ENCODE assay signal across 19 cellular contexts in the genomic region with DNA sequence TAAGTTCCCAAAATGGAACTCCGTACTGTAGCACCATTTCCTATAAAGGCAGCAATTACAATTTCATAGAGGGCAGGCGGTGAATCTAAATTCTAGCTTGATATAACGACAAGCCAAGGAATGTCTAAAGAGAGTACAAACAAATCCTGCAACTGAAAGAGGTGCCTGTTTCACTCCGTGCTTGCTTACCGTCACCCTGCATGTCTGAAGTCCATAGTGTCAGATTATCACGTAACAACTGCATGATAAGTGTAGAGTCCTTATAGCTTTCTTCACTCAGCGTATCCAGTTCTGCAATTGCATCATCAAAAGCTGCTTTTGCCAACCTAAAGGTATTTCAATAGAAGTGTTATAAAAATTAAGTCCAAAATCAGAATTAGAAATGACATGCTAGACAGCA. TPM values are rescaled to one million over a fixed set of nuclear protein-coding genes. Genes with fewer than 3 reads are reported as not detected.
DNase-seq lines count a peak whose midpoint lies in the region; ATAC-seq, FAIRE-seq and TF ChIP-seq lines count a peak whose summit lies in the region.
"Had no signal": no experiment of that assay in that cellular context is flagged by ENCODE, and none has a peak within 500 bp of the region (broad histone marks: within the 10 kb centered on the region; RNA-seq: fewer than 3 reads in every experiment).

No MANE protein-coding gene starts in this region.

- no peaks in the 10 kb centered on the region for H3K27me3 ChIP-seq in CD4-positive, CD25-positive, alpha-beta regulatory T cell (ENCODE audit: control insufficient read depth, insufficient read depth, low read length)
- H3K27me3 ChIP-seq in IMR-90 (ENCODE audit: control insufficient read depth, insufficient read depth, low read length), result no peaks in the 10 kb centered on the region
- no peaks in the 10 kb centered on the region for H3K27me3 ChIP-seq in GM12878 (replicated peaks in 1 of 2; ENCODE audit: control insufficient read depth in 2 of 2, insufficient read depth in 2 of 2, low read length in 1 of 2)
- H3K27me3 ChIP-seq in uterus, result no peaks in the 10 kb centered on the region
- no peaks in the 10 kb centered on the region for H3K27me3 ChIP-seq in upper lobe of right lung

- no peak overlapping the region for H3K23ac ChIP-seq in IMR-90 (ENCODE audit: low read depth, low read length)

- intact Hi-C loops in IMR-90 (cut with micrococcal nuclease), result no loop called here
- intact Hi-C loops in GM12878 (cut with micrococcal nuclease; ENCODE audit: unreplicated experiment), result no loop called here
- intact Hi-C loops in uterus (cut with DNase I; ENCODE audit: low total_unique reads), result no loop called here
- intact Hi-C loops in upper lobe of right lung (cut with DNase I), result no loop called here

- ATAC-seq in CD4-positive, CD25-positive, alpha-beta regulatory T cell (ENCODE audit: low read depth in 2 of 2), result no peak
- no peak for ATAC-seq in IMR-90 (ENCODE audit: low read depth)
- ATAC-seq in GM12878, result no peak
- no peak for ATAC-seq in upper lobe of right lung

- no peak overlapping the region for H3K14ac ChIP-seq in IMR-90 (replicated peaks; ENCODE audit: low read depth, low read length)

- H3K18ac ChIP-seq in IMR-90 (ENCODE audit: low read depth, low read length), result no peak overlapping the region

- H3K56ac ChIP-seq in IMR-90 (ENCODE audit: extremely low read depth, insufficient read depth, low read length), result no peak overlapping the region

- RAD21 ChIA-PET in GM12878 (lab: Charles Lee; ENCODE audit: unreplicated experiment), result no interaction called here

- H2AK5ac ChIP-seq in IMR-90 (ENCODE audit: low read depth, low read length), result no peak overlapping the region

- peaks cover 16 to 52% of the 10 kb centered on the region in 2 experiments for H3K79me1 ChIP-seq in IMR-90 (ENCODE audit: low read depth in 1 of 2, low read length in 2 of 2)

- BruUV-seq in IMR-90 (replicated peaks; lab: Mats Ljungman, UMichigan) (no TSS peak), GM12878 (replicated peaks; lab: Mats Ljungman, UMichigan) (TSS peak; percentile 54)

- no peak overlapping the region for H2BK20ac ChIP-seq in IMR-90 (ENCODE audit: low read depth, low read length)

- H3K4ac ChIP-seq in IMR-90 (ENCODE audit: low read depth, low read length), result no peak overlapping the region

- H3K36me3 Mint-ChIP-seq in CD4-positive, CD25-positive, alpha-beta regulatory T cell, result peaks cover 37% of the 10 kb centered on the region
- H3K36me3 Mint-ChIP-seq in nephron progenitor cell (ENCODE audit: low read depth), result peaks cover 80% of the 10 kb centered on the region
- peaks cover 30% of the 10 kb centered on the region for H3K36me3 Mint-ChIP-seq in chondrocyte (ENCODE audit: low read depth)

- TF ChIP-seq CTCF in IMR-90 (conservative IDR thresholded peaks at IDR 0.05; ENCODE audit: low read depth, low read length), result no peak
- TF ChIP-seq CTCF in GM12878 (IDR thresholded peaks at IDR 0.05 in 2 of 3, conservative IDR thresholded peaks at IDR 0.05 in 1 of 3; ENCODE audit: control insufficient read depth in 2 of 3, extremely low read depth in 1 of 3, insufficient read depth in 1 of 3, low read depth in 3 of 3, low read length in 3 of 3), result no peak
- TF ChIP-seq CTCF in nephron progenitor cell (IDR thresholded peaks at IDR 0.05), result no peak
- TF ChIP-seq CTCF in chondrocyte (IDR thresholded peaks at IDR 0.05), result no peak
- no peak for TF ChIP-seq CTCF in uterus (IDR thresholded peaks at IDR 0.05)
- no peak for TF ChIP-seq CTCF in upper lobe of right lung (IDR thresholded peaks at IDR 0.05)

- no peak overlapping the region for H2BK15ac ChIP-seq in IMR-90 (ENCODE audit: low read depth, low read length)

- WGBS in IMR-90 (ENCODE audit: extremely low coverage in 2 of 2, insufficient read length in 1 of 2), 2 experiments, result 100% methylated on average over 4 of the region's 7 CpGs; no CpG with 5 or more reads in 1 of the 2 experiments
- 95% methylated on average over 7 of the region's 7 CpGs for WGBS in GM12878 (ENCODE audit: insufficient coverage, insufficient replicate concordance, low lambda C conversion rate, missing lambda C conversion rate)

- H4K20me1 ChIP-seq in IMR-90 (ENCODE audit: insufficient read depth, low read length) (peaks cover 56% of the 10 kb centered on the region), GM12878 (ENCODE audit: control insufficient read depth, insufficient read depth) (peaks cover 7% of the 10 kb centered on the region)

- H2BK120ac ChIP-seq in IMR-90 (ENCODE audit: low read depth, low read length), result no peak overlapping the region

- no peak for DNase-seq in CD4-positive, CD25-positive, alpha-beta regulatory T cell
- DNase-seq in IMR-90 (no peak), GM12878 (ENCODE audit: low read depth, low spot score) (no peak), nephron progenitor cell (no peak), chondrocyte (ENCODE audit: low spot score) (no peak), uterus (no peak), upper lobe of right lung (no peak)
- DNase-seq: ACHN, AML-193, COR-L47, GF-D8, GOT3, NCI-H1436 treated with DMSO at 0.1 percent for 48 hours, NCI-H2029 treated with DMSO at 0.1 percent for 48 hours, NCI-H510A, SHP77 treated with DMSO at 0.1 percent for 48 hours had no signal

- peaks cover 14% of the 10 kb centered on the region for H3K79me2 ChIP-seq in GM12878 (ENCODE audit: control insufficient read depth, insufficient read depth, low read length)

- no peak overlapping the region for H4K8ac ChIP-seq in IMR-90 (ENCODE audit: low read depth in 2 of 2, low read length in 2 of 2)

- TF ChIP-seq RAD21 in IMR-90 (IDR thresholded peaks at IDR 0.05; ENCODE audit: low read length) (no peak), GM12878 (IDR thresholded peaks at IDR 0.05; ENCODE audit: insufficient read depth, low read depth, low read length) (no peak)

- H3K9ac ChIP-seq in IMR-90 (ENCODE audit: low read depth, low read length), result no peak overlapping the region
- no peak overlapping the region for H3K9ac ChIP-seq in GM12878 (ENCODE audit: control insufficient read depth, insufficient read depth, low read length)
- H3K9ac ChIP-seq: KMS-11 had no signal

- no peak overlapping the region for H4K5ac ChIP-seq in IMR-90 (ENCODE audit: low read depth, low read length)

- no peaks in the 10 kb centered on the region for H3K4me1 ChIP-seq in CD4-positive, CD25-positive, alpha-beta regulatory T cell (ENCODE audit: control insufficient read depth, insufficient read depth, low read length, poor library complexity, severe bottlenecking)
- no peaks in the 10 kb centered on the region for H3K4me1 ChIP-seq in IMR-90 (ENCODE audit: control insufficient read depth, insufficient read depth, low read length)
- H3K4me1 ChIP-seq in GM12878 (ENCODE audit: control insufficient read depth, insufficient read depth, low read length), result no peaks in the 10 kb centered on the region
- H3K4me1 ChIP-seq in uterus, result no peaks in the 10 kb centered on the region
- no peaks in the 10 kb centered on the region for H3K4me1 ChIP-seq in upper lobe of right lung

- H3K4me2 ChIP-seq in IMR-90 (ENCODE audit: low read depth, low read length) (no peak overlapping the region), GM12878 (ENCODE audit: control insufficient read depth, insufficient read depth) (no peak overlapping the region)
- H3K4me2 ChIP-seq: KMS-11 had no signal

- no peak overlapping the region for H4K91ac ChIP-seq in IMR-90 (ENCODE audit: insufficient read depth, low read depth, low read length)

- no peaks in the 10 kb centered on the region for H3K27me3 Mint-ChIP-seq in CD4-positive, CD25-positive, alpha-beta regulatory T cell
- H3K27me3 Mint-ChIP-seq in nephron progenitor cell (ENCODE audit: low read depth, poor library complexity) (peaks cover 3% of the 10 kb centered on the region), chondrocyte (ENCODE audit: low read depth) (no peaks in the 10 kb centered on the region)

- CTCF ChIA-PET in IMR-90 (lab: Yijun Ruan, JAX), result interaction anchor here (1.2 to 1.3 kb wide), 2 partner anchors 11 to 21 kb away, joined by 3 to 4 read pairs; no protein-coding TSS in a partner anchor
- CTCF ChIA-PET in GM12878 (lab: Yijun Ruan, JAX), result interaction anchor here (0.8 to 1.4 kb wide), 2 partner anchors 11 to 162 kb away, joined by 3 to 5 read pairs; a partner anchor contains a TSS

- TF ChIP-seq EP300 in GM12878 (IDR thresholded peaks at IDR 0.05; ENCODE audit: borderline replicate concordance in 1 of 2, control insufficient read depth in 1 of 2, low read depth in 2 of 2, low read length in 2 of 2), result no peak

- H3K27ac ChIP-seq in CD4-positive, CD25-positive, alpha-beta regulatory T cell (ENCODE audit: insufficient read depth, low read length, poor library complexity, severe bottlenecking), result no peak overlapping the region
- H3K27ac ChIP-seq in IMR-90 (ENCODE audit: insufficient read depth, low read length) (no peak overlapping the region), GM12878 (ENCODE audit: control insufficient read depth, insufficient read depth) (no peak overlapping the region), uterus (no peak overlapping the region), upper lobe of right lung (no peak overlapping the region)
- H3K27ac ChIP-seq: KMS-11 had no signal

- no peak for FAIRE-seq in GM12878 (lab: Jason Lieb, UNC)
- FAIRE-seq: RCC 7860 had no signal

- no peak overlapping the region for H2AK9ac ChIP-seq in IMR-90 (replicated peaks; ENCODE audit: low read depth, low read length, poor library complexity)

- no peaks in the 10 kb centered on the region for H3K9me3 Mint-ChIP-seq in CD4-positive, CD25-positive, alpha-beta regulatory T cell
- H3K9me3 Mint-ChIP-seq in nephron progenitor cell, result peaks cover 3% of the 10 kb centered on the region
- no peaks in the 10 kb centered on the region for H3K9me3 Mint-ChIP-seq in chondrocyte (ENCODE audit: low read depth)
- H3K9me3 Mint-ChIP-seq: CD14-positive monocyte had no signal

- TF ChIP-seq POLR2A in IMR-90 (IDR thresholded peaks at IDR 0.05; ENCODE audit: low read depth, low read length) (no peak), GM12878 (IDR thresholded peaks at IDR 0.05; ENCODE audit: low read depth, low read length) (no peak), uterus (IDR thresholded peaks at IDR 0.05) (no peak)

- dilution Hi-C loops in IMR-90 (cut with HindIII; ENCODE audit: low sequenced_read_pairs, unreplicated experiment), result no loop called here

- in situ Hi-C loops in IMR-90 (cut with MboI; ENCODE audit: low sequenced_read_pairs), result no loop called here
- in situ Hi-C loops in GM12878 (cut with MboI), result no loop called here

- no peak overlapping the region for H3K4me3 ChIP-seq in CD4-positive, CD25-positive, alpha-beta regulatory T cell (ENCODE audit: low read depth, low read length)
- no peak overlapping the region for H3K4me3 ChIP-seq in IMR-90 (ENCODE audit: insufficient read depth, low read depth, low read length)
- H3K4me3 ChIP-seq in GM12878, result no peak overlapping the region
- no peak overlapping the region for H3K4me3 ChIP-seq in uterus
- H3K4me3 ChIP-seq in upper lobe of right lung, result no peak overlapping the region

- H3K27ac Mint-ChIP-seq in CD4-positive, CD25-positive, alpha-beta regulatory T cell, result peak overlapping the region in 2 of 3 donors; percentile 14 to 27
- H3K27ac Mint-ChIP-seq in nephron progenitor cell (peak overlapping the region; percentile 26), chondrocyte (ENCODE audit: unreplicated experiment) (no peak overlapping the region)

- no peak overlapping the region for H3K4me3 Mint-ChIP-seq in CD4-positive, CD25-positive, alpha-beta regulatory T cell
- no peak overlapping the region for H3K4me3 Mint-ChIP-seq in nephron progenitor cell
- no peak overlapping the region for H3K4me3 Mint-ChIP-seq in chondrocyte (ENCODE audit: unreplicated experiment)
- H3K4me3 Mint-ChIP-seq: CD14-positive monocyte had no signal

- H3K9me1 ChIP-seq in IMR-90 (ENCODE audit: insufficient read depth, low read length), result no peaks in the 10 kb centered on the region

- peaks cover 0 to 23% (median 12%) of the 10 kb centered on the region in 4 donors for H3K4me1 Mint-ChIP-seq in CD4-positive, CD25-positive, alpha-beta regulatory T cell
- H3K4me1 Mint-ChIP-seq in nephron progenitor cell, result no peaks in the 10 kb centered on the region
- H3K4me1 Mint-ChIP-seq in chondrocyte (ENCODE audit: low read depth), result no peaks in the 10 kb centered on the region
- H3K4me1 Mint-ChIP-seq: CD14-positive monocyte had no signal

- H2AFZ ChIP-seq in IMR-90 (replicated peaks; ENCODE audit: low read length, poor library complexity) (no peak overlapping the region), GM12878 (ENCODE audit: control insufficient read depth, low read depth, low read length) (no peak overlapping the region)

- H2BK5ac ChIP-seq in IMR-90 (ENCODE audit: low read depth, low read length, poor library complexity, severe bottlenecking), result no peak overlapping the region

- no peaks in the 10 kb centered on the region for H3K9me3 ChIP-seq in CD4-positive, CD25-positive, alpha-beta regulatory T cell (ENCODE audit: control insufficient read depth in 2 of 2, low read length in 2 of 2)
- H3K9me3 ChIP-seq in IMR-90 (ENCODE audit: control insufficient read depth, insufficient read depth, low read length), result no peaks in the 10 kb centered on the region
- no peaks in the 10 kb centered on the region for H3K9me3 ChIP-seq in GM12878 (replicated peaks; ENCODE audit: control insufficient read depth, insufficient read depth, low read length)
- H3K9me3 ChIP-seq in uterus, result no peaks in the 10 kb centered on the region
- no peaks in the 10 kb centered on the region for H3K9me3 ChIP-seq in upper lobe of right lung

- POLR2A ChIA-PET in IMR-90 (lab: Charles Lee; ENCODE audit: unreplicated experiment) (no interaction called here), GM12878 (lab: Charles Lee) (interaction anchor here (0.6 to 1.3 kb wide), 2 partner anchors 70 to 161 kb away, joined by 3 read pairs; no protein-coding TSS in a partner anchor)

- SMC1A ChIA-PET in GM12878 (lab: Charles Lee; ENCODE audit: uncharacterized antibody, unreplicated experiment), result interaction anchor here (0.6 kb wide), 1 partner anchor 106 kb away, joined by 4 read pairs; no protein-coding TSS in a partner anchor

- peaks cover 58% of the 10 kb centered on the region for H3K36me3 ChIP-seq in CD4-positive, CD25-positive, alpha-beta regulatory T cell (ENCODE audit: control insufficient read depth, insufficient read depth, low read length)
- H3K36me3 ChIP-seq in IMR-90 (ENCODE audit: control insufficient read depth, insufficient read depth, low read length) (peaks cover 57% of the 10 kb centered on the region), GM12878 (ENCODE audit: control insufficient read depth in 2 of 2, insufficient read depth in 2 of 2, low read length in 1 of 2) (peaks cover 12 to 30% of the 10 kb centered on the region in 2 experiments; a peak in 3 of 4 replicates), uterus (no peaks in the 10 kb centered on the region), upper lobe of right lung (peaks cover 93% of the 10 kb centered on the region)

RNA-seq across cellular contexts. Expression of a gene that starts 46.0 kb away (rescaled TPM):
- 136 TPM for total RNA-seq in CD4-positive, CD25-positive, alpha-beta regulatory T cell
- 10 to 100 TPM; 68.6 to 92.5 (median 82.5) TPM for polyA plus RNA-seq in CD4-positive, CD25-positive, alpha-beta regulatory T cell
- total RNA-seq in IMR-90 (2012; rRNA removed), result 358 and 964 TPM in 2 replicates
- 774 and 817 TPM in 2 replicates for polyA plus RNA-seq in IMR-90 (2012; rRNA removed)
- 140 and 369 TPM in 2 replicates for polyA plus RNA-seq in IMR-90 (2012; cell fraction: cytosol; rRNA removed)
- 42.1 and 246 TPM in 2 replicates for polyA plus RNA-seq in IMR-90 (2012; cell fraction: nucleus; rRNA removed; ENCODE audit: low replicate concordance)
- 188 and 201 TPM in 2 replicates for total RNA-seq in GM12878 (2013; cell fraction: nucleolus; rRNA removed)
- 189 and 192 TPM in 2 replicates for total RNA-seq in GM12878 (2014; rRNA removed)
- total RNA-seq in GM12878 (2014; rRNA removed; fragmentation: Illumina TruSeq; extraction: Trizol), result 250 and 257 TPM in 2 replicates
- total RNA-seq in GM12878 (2021), result 452 and 460 TPM in 2 replicates
- polyA plus RNA-seq in GM12878 (2011; ENCODE audit: low read depth), result 194 TPM
- polyA plus RNA-seq in GM12878 (2011; rRNA removed), result 651 and 809 TPM in 2 replicates
- 448 and 455 TPM in 2 replicates for polyA plus RNA-seq in GM12878 (2011; cell fraction: cytosol; rRNA removed)
- 177 and 272 TPM in 2 replicates for polyA plus RNA-seq in GM12878 (2011; cell fraction: nucleus; rRNA removed)
- 300 and 352 TPM in 2 replicates for polyA plus RNA-seq in GM12878 (2012)
- polyA plus RNA-seq in GM12878 (2014; fragmentation: Illumina TruSeq; extraction: Trizol), result 487 and 489 TPM in 2 replicates
- 100 to 1,000 TPM; 369 to 425 TPM for polyA plus RNA-seq in GM12878 (2014; fragmentation: Nextera tagmentation; extraction: Ambion mirVana)
- polyA plus RNA-seq in GM12878 (2014; rRNA removed), result 427 and 526 TPM in 2 replicates
- 100 to 1,000 TPM; 611 to 616 TPM for polyA plus RNA-seq in GM12878 (2016; fragmentation: Nextera tagmentation; extraction: Ambion mirVana)
- polyA minus RNA-seq in GM12878 (2011; rRNA and poly(A)+ RNA removed), result 509 and 565 TPM in 2 replicates
- polyA minus RNA-seq in GM12878 (2011; cell fraction: cytosol; rRNA and poly(A)+ RNA removed), result 285 and 303 TPM in 2 replicates
- 71.7 and 98.4 TPM in 2 replicates for polyA minus RNA-seq in GM12878 (2011; cell fraction: nucleus; rRNA and poly(A)+ RNA removed)
- 362 to 407 TPM (median 372 TPM) in 3 replicates for total RNA-seq in chondrocyte
- total RNA-seq in uterus, result 100 to 1,000 TPM; 390 to 894 (median 580) TPM
- total RNA-seq in upper lobe of right lung, result 393 TPM
